Comparison of ENCODE assay signal across 8 cellular contexts in the genomic region with DNA sequence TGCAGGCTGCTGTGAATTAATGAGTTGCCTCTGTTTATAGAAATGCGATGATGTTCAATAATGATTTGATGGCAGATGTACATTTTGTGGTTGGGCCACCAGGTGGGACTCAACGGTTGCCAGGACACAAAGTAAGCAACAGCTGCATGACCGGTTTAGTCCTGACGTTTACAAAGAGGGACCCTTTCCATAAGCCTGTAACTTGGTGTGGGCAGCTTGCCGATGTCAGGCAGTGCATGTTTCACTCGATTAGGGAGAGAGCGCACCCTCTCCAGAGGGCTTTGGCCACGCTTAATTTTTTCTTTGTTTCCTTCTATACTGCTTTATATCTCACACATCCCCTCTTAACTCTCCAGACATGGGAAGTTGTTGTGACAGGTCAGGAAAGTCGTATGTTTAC. TPM values are rescaled to one million over a fixed set of nuclear protein-coding genes. Genes with fewer than 3 reads are reported as not detected.
DNase-seq lines count a peak whose midpoint lies in the region; ATAC-seq lines count a peak whose summit lies in the region.

No MANE protein-coding gene starts in this region.

- peak; percentile 28 for ATAC-seq in left colon
- ATAC-seq in GM18858 (IDR thresholded peaks at IDR 0.05; ENCODE audit: unreplicated experiment) = no peak
- ATAC-seq in HG03469 (IDR thresholded peaks at IDR 0.05; ENCODE audit: unreplicated experiment) = no peak
- ATAC-seq in HG02642 (IDR thresholded peaks at IDR 0.05; ENCODE audit: poor library complexity, unreplicated experiment) = no peak

- peak overlapping the region; percentile 94 for H3K27ac ChIP-seq in angular gyrus (ENCODE audit: low read depth, low read length)
- H3K27ac ChIP-seq in temporal lobe (ENCODE audit: low read depth, low read length) = peak overlapping the region; percentile 90

- intact Hi-C loops in left colon (cut with DNase I, micrococcal nuclease) = no loop called here

- DNase-seq in NCI-H1105 (lab: John Stamatoyannopoulos, UW) (peak; percentile 92), left colon (no peak), superior temporal gyrus (ENCODE audit: extremely low spot score) (no peak)

RNA-seq across cellular contexts. Expression of gene BTBD3, which starts 1.4 kb away (rescaled TPM):
- total RNA-seq in left colon (10 to 100 TPM; 43.7 to 62.1 TPM), temporal lobe (25.6 TPM)
